ENCODE assay signal across 23 cellular contexts in the genomic region with DNA sequence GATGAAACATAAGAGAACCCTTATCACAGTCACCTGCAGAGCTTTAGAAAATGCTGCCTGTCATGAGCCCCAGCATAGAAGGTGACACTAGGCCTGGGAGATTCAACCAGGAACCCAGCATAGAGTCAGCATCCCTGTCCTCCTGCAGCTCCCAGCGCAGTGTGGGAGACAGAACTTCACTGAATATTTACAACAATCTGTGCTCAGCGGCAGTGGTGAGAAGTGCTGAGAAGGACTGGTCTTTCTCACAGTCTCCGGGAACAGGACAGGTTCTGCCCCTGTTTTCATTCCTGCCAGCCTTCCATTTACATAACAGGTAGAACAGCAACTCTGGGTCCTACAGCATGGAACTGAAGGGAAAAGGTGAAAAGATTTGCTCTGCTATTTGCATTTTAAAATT.
DNase-seq lines count a peak whose midpoint lies in the region; ATAC-seq, FAIRE-seq and TF ChIP-seq lines count a peak whose summit lies in the region.
"Had no signal": no experiment of that assay in that cellular context is flagged by ENCODE, and none has a peak within 500 bp of the region (broad histone marks: within the 10 kb centered on the region; RNA-seq: fewer than 3 reads in every experiment).

No MANE protein-coding gene starts in this region.

- no peak for TF ChIP-seq POLR2A in H1 (IDR thresholded peaks at IDR 0.05; ENCODE audit: control extremely low read depth in 1 of 2, low read depth in 2 of 2, low read length in 2 of 2)

- no peak overlapping the region for H3K56ac ChIP-seq in H1 (replicated peaks; ENCODE audit: insufficient read length, low read depth, low read length)
- H3K56ac ChIP-seq in mesendoderm (ENCODE audit: low read length): no peak overlapping the region

- H3K9me3 ChIP-seq in cardiac muscle cell (ENCODE audit: low read depth): no peaks in the 10 kb centered on the region
- no peaks in the 10 kb centered on the region for H3K9me3 ChIP-seq in H1 (ENCODE audit: insufficient read depth in 2 of 2, low read depth in 1 of 2, low read length in 1 of 2)
- no peaks in the 10 kb centered on the region for H3K9me3 ChIP-seq in CD8-positive, alpha-beta memory T cell (ENCODE audit: low read length)
- H3K9me3 ChIP-seq: SJSA1 had no signal

- peak overlapping the region; percentile 52 for H3K27ac ChIP-seq in cardiac muscle cell
- H3K27ac ChIP-seq in H1 (ENCODE audit: low read depth, low read length): 0 out of 2 replicates have a peak overlapping the region, but pooled peaks have one; percentile 29
- no peak overlapping the region for H3K27ac ChIP-seq in mesendoderm (ENCODE audit: low read depth, low read length)
- no peak overlapping the region for H3K27ac ChIP-seq in CD8-positive, alpha-beta memory T cell (ENCODE audit: low read depth, low read length)
- H3K27ac ChIP-seq: 22Rv1; BLaER1 treated with 17β-estradiol and CSF1 and Interleukin-3, amounts not matched to agents 10 nM and 100 nM; SJSA1 had no signal

- no peak for FAIRE-seq in H1 (lab: Jason Lieb, UNC)
- FAIRE-seq: G401.6, GM12892, GM18507, RCC 7860 had no signal

- H3K14ac ChIP-seq in H1 (ENCODE audit: insufficient read length): no peak overlapping the region

- H3K23me2 ChIP-seq in H1 (ENCODE audit: low read depth, low read length): no peaks in the 10 kb centered on the region

- H2BK120ac ChIP-seq in H1 (replicated peaks; ENCODE audit: low read depth, low read length) (no peak overlapping the region), mesendoderm (ENCODE audit: low read depth, low read length) (no peak overlapping the region)

- H3K27me3 Mint-ChIP-seq in CD8-positive, alpha-beta memory T cell: peaks cover 2 to 20% of the 10 kb centered on the region in 2 donors

- WGBS in H1 (ENCODE audit: extremely low coverage in 1 of 2, insufficient coverage in 1 of 2, insufficient read length in 1 of 2, insufficient replicate concordance in 2 of 2, low coverage in 1 of 2, low lambda C conversion rate in 2 of 2, missing lambda C conversion rate in 1 of 2), 2 experiments: 74% methylated on average over 3 of the region's 3 CpGs; no CpG with 5 or more reads in 1 of the 2 experiments
- no CpG with 5 or more reads among the region's 3 CpGs for WGBS in mesendoderm (ENCODE audit: extremely low coverage, insufficient coverage, low lambda C conversion rate)

- no peaks in the 10 kb centered on the region for H3K9me3 Mint-ChIP-seq in CD8-positive, alpha-beta memory T cell

- H3K4me1 Mint-ChIP-seq in CD8-positive, alpha-beta memory T cell: no peaks in the 10 kb centered on the region
- H3K4me1 Mint-ChIP-seq: CD4-positive, alpha-beta memory T cell had no signal

- H3K4me2 ChIP-seq in H1 (ENCODE audit: insufficient read depth in 1 of 2, low read depth in 2 of 2, low read length in 2 of 2): peak overlapping the region in 1 of 2 experiments; percentile 22; a peak in 1 of 4 replicates
- no peak overlapping the region for H3K4me2 ChIP-seq in mesendoderm (ENCODE audit: low read length)

- TF ChIP-seq CTCF in cardiac muscle cell (IDR thresholded peaks at IDR 0.05; ENCODE audit: low read depth, low read length) (no peak), H1 (IDR thresholded peaks at IDR 0.05; ENCODE audit: control extremely low read depth in 1 of 3, insufficient read depth in 1 of 3, low read depth in 1 of 3, low read length in 3 of 3) (no peak)

- H3K4me1 ChIP-seq in cardiac muscle cell (ENCODE audit: low read depth): peaks cover 25% of the 10 kb centered on the region
- H3K4me1 ChIP-seq in H1 (replicated peaks in 1 of 4; ENCODE audit: control insufficient read depth in 3 of 4, insufficient read depth in 4 of 4, low read length in 3 of 4): peaks cover 0 to 6% (median 6%) of the 10 kb centered on the region in 4 experiments; a peak in 4 of 7 replicates
- H3K4me1 ChIP-seq in mesendoderm (ENCODE audit: control insufficient read depth, low read depth, low read length): no peaks in the 10 kb centered on the region
- no peaks in the 10 kb centered on the region for H3K4me1 ChIP-seq in CD8-positive, alpha-beta memory T cell (ENCODE audit: insufficient read depth, low read length)

- no peak overlapping the region for H2BK12ac ChIP-seq in H1 (ENCODE audit: low read depth, low read length)

- H3K79me2 ChIP-seq in H1 (ENCODE audit: control insufficient read depth in 1 of 2, insufficient read depth in 2 of 2, low read length in 2 of 2) (no peaks in the 10 kb centered on the region), mesendoderm (ENCODE audit: control insufficient read depth, insufficient read depth, low read length) (no peaks in the 10 kb centered on the region)

- H3K4me3 ChIP-seq in cardiac muscle cell (no peak overlapping the region), H1 (ENCODE audit: extremely low read depth in 1 of 4, insufficient read depth in 2 of 4, low read depth in 3 of 4, low read length in 4 of 4) (no peak overlapping the region), mesendoderm (ENCODE audit: low read length) (no peak overlapping the region)
- H3K4me3 ChIP-seq in CD8-positive, alpha-beta memory T cell (ENCODE audit: low read length): no peak overlapping the region
- H3K4me3 ChIP-seq: BLaER1 treated with 17β-estradiol and CSF1 and Interleukin-3, amounts not matched to agents 10 nM and 100 nM; SJSA1 had no signal

- H4K91ac ChIP-seq in H1 (replicated peaks; ENCODE audit: insufficient read length, low read length): no peak overlapping the region

- H3K27me3 ChIP-seq in cardiac muscle cell (no peaks in the 10 kb centered on the region), H1 (replicated peaks in 1 of 4; ENCODE audit: control insufficient read depth in 3 of 4, extremely low read depth in 1 of 4, insufficient read depth in 3 of 4, low read length in 3 of 4) (no peaks in the 10 kb centered on the region), mesendoderm (ENCODE audit: insufficient read depth, low read length, poor library complexity) (no peaks in the 10 kb centered on the region)
- no peaks in the 10 kb centered on the region for H3K27me3 ChIP-seq in CD8-positive, alpha-beta memory T cell (ENCODE audit: insufficient read depth, low read length, poor library complexity, severe bottlenecking)
- H3K27me3 ChIP-seq: BLaER1 treated with 17β-estradiol and CSF1 and Interleukin-3, amounts not matched to agents 10 nM and 100 nM; SJSA1 had no signal

- peak in 1 of 2 donors; percentile 55 for DNase-seq in cardiac muscle cell (ENCODE audit: low read depth in 1 of 2, low spot score in 1 of 2)
- DNase-seq in cardiac septum (ENCODE audit: low spot score): no peak
- no peak for DNase-seq in H1 (ENCODE audit: low read depth in 1 of 2, low spot score in 2 of 2)
- DNase-seq in mesendoderm: peak; percentile 54
- no peak for DNase-seq in CD8-positive, alpha-beta memory T cell
- no peak for DNase-seq in activated CD4-positive, alpha-beta T cell treated with anti-CD3 and anti-CD28 coated beads for 4 hours
- DNase-seq: ACHN; CD4-positive, alpha-beta memory T cell; DND-41; HCEC 1CT; NCI-H1092; NCI-H1436; NCI-H2029 treated with DMSO at 0.1 percent for 48 hours; NCI-H446 had no signal

- H3K9ac ChIP-seq in H1 (replicated peaks in 1 of 4; ENCODE audit: extremely low read depth in 1 of 4, low read depth in 3 of 4, low read length in 3 of 4) (no peak overlapping the region), mesendoderm (ENCODE audit: low read length) (no peak overlapping the region)
- H3K9ac ChIP-seq: BLaER1 treated with 17β-estradiol and CSF1 and Interleukin-3, amounts not matched to agents 10 nM and 100 nM had no signal

- no peak overlapping the region for H3K4me3 Mint-ChIP-seq in CD8-positive, alpha-beta memory T cell
- H3K4me3 Mint-ChIP-seq: CD4-positive, alpha-beta memory T cell had no signal

- no peaks in the 10 kb centered on the region for H3K36me3 Mint-ChIP-seq in CD8-positive, alpha-beta memory T cell
- H3K36me3 Mint-ChIP-seq: CD4-positive, alpha-beta memory T cell had no signal

- CTCF ChIA-PET in H1 (lab: Charles Lee; ENCODE audit: partially characterized antibody): interaction anchor here (1.0 kb wide), 1 partner anchor 18 kb away, joined by 3 read pairs; no protein-coding TSS in a partner anchor
- CTCF ChIA-PET in CD8-positive, alpha-beta memory T cell (lab: Charles Lee): no interaction called here

- H3K18ac ChIP-seq in H1 (ENCODE audit: extremely low read depth, low read length) (no peak overlapping the region), mesendoderm (ENCODE audit: low read length) (no peak overlapping the region)

- H4K5ac ChIP-seq in H1 (ENCODE audit: insufficient read length, low read depth, low read length) (no peak overlapping the region), mesendoderm (ENCODE audit: low read length) (no peak overlapping the region)

- intact Hi-C loops in cardiac septum (cut with DNase I): no loop called here

- no peak overlapping the region for H3K23ac ChIP-seq in H1 (ENCODE audit: insufficient read length)
- no peak overlapping the region for H3K23ac ChIP-seq in mesendoderm (ENCODE audit: low read length)

- TF ChIP-seq EP300 in H1 (IDR thresholded peaks at IDR 0.05; ENCODE audit: borderline replicate concordance in 1 of 2, low read depth in 2 of 2, low read length in 2 of 2): no peak

- no peaks in the 10 kb centered on the region for H3K36me3 ChIP-seq in cardiac muscle cell
- no peaks in the 10 kb centered on the region for H3K36me3 ChIP-seq in H1 (ENCODE audit: control insufficient read depth in 2 of 4, insufficient read depth in 4 of 4, low read length in 3 of 4)
- H3K36me3 ChIP-seq in mesendoderm (ENCODE audit: control insufficient read depth, insufficient read depth, low read length): no peaks in the 10 kb centered on the region
- H3K36me3 ChIP-seq in CD8-positive, alpha-beta memory T cell (ENCODE audit: insufficient read depth, low read length): no peaks in the 10 kb centered on the region
- H3K36me3 ChIP-seq: BLaER1 treated with 17β-estradiol and CSF1 and Interleukin-3, amounts not matched to agents 10 nM and 100 nM; SJSA1 had no signal

- peak overlapping the region; percentile 88 for H2AFZ ChIP-seq in H1 (ENCODE audit: low read length)

- H2BK20ac ChIP-seq in H1 (ENCODE audit: low read length): no peak overlapping the region

- no peak overlapping the region for H3K27ac Mint-ChIP-seq in CD8-positive, alpha-beta memory T cell
- H3K27ac Mint-ChIP-seq: CD4-positive, alpha-beta memory T cell had no signal

- H3K4ac ChIP-seq in H1 (replicated peaks; ENCODE audit: insufficient read length, low read depth, low read length): no peak overlapping the region
- no peak overlapping the region for H3K4ac ChIP-seq in mesendoderm (ENCODE audit: low read depth, low read length)

- ATAC-seq in GM21390 (IDR thresholded peaks at IDR 0.05; ENCODE audit: unreplicated experiment): no peak
- no peak for ATAC-seq in GM18502 (IDR thresholded peaks at IDR 0.05; ENCODE audit: poor library complexity, unreplicated experiment)

- H2AK5ac ChIP-seq in H1 (ENCODE audit: low read depth, low read length) (no peak overlapping the region), mesendoderm (ENCODE audit: low read length) (no peak overlapping the region)

- H4K8ac ChIP-seq in H1 (ENCODE audit: extremely low read depth, insufficient read depth, low read length): no peak overlapping the region
- no peak overlapping the region for H4K8ac ChIP-seq in mesendoderm (ENCODE audit: low read depth, low read length)

- no peak overlapping the region for H2BK15ac ChIP-seq in H1 (ENCODE audit: low read length)
- no peak overlapping the region for H2BK15ac ChIP-seq in mesendoderm (replicated peaks; ENCODE audit: low read depth)

- H3K79me1 ChIP-seq in H1 (ENCODE audit: low read depth, low read length) (no peaks in the 10 kb centered on the region), mesendoderm (ENCODE audit: low read length) (no peaks in the 10 kb centered on the region)

- H4K20me1 ChIP-seq in H1 (replicated peaks in 1 of 2; ENCODE audit: control insufficient read depth in 1 of 2, insufficient read depth in 2 of 2, low read length in 2 of 2): no peaks in the 10 kb centered on the region
- H4K20me1 ChIP-seq: BLaER1 treated with 17β-estradiol and CSF1 and Interleukin-3, amounts not matched to agents 10 nM and 100 nM had no signal

- POLR2A ChIA-PET in H1 (lab: Charles Lee; ENCODE audit: partially characterized antibody): no interaction called here
- POLR2A ChIA-PET in CD8-positive, alpha-beta memory T cell (lab: Charles Lee): no interaction called here

- H2BK5ac ChIP-seq in H1 (ENCODE audit: low read depth, low read length) (no peak overlapping the region), mesendoderm (ENCODE audit: low read length) (no peak overlapping the region)

- no peak for TF ChIP-seq RAD21 in H1 (IDR thresholded peaks at IDR 0.05 in 1 of 2, conservative IDR thresholded peaks at IDR 0.05 in 1 of 2; ENCODE audit: low read depth in 2 of 2, low read length in 2 of 2)

Comparison
In these comparisons a context has a peak if more than half of its experiments do, and no peak if none do; other contexts are left out.
1. H3K27ac ChIP-seq: peak in cardiac muscle cell (single experiment) and H1 (single experiment); none in mesendoderm (single experiment) and CD8-positive, alpha-beta memory T cell (single experiment).